9 cellular contexts compared by ENCODE assay signal in genomic region chr1:160429702-160430535, GRCh38. TPM values are rescaled to one million over a fixed set of nuclear protein-coding genes. Genes with fewer than 3 reads are reported as not detected.
DNase-seq lines count a peak whose midpoint lies in the region; ATAC-seq and TF ChIP-seq lines count a peak whose summit lies in the region.
"Had no signal": no experiment of that assay in that cellular context is flagged by ENCODE, and none has a peak within 500 bp of the region (broad histone marks: within the 10 kb centered on the region; RNA-seq: fewer than 3 reads in every experiment).

No MANE protein-coding gene starts in this region.

- H3K9me3 ChIP-seq in BE2C: no peaks in the 10 kb centered on the region
- H3K9me3 ChIP-seq: esophagus squamous epithelium had no signal

- H3K36me3 ChIP-seq in BE2C: no peaks in the 10 kb centered on the region

- peak overlapping the region in 8 of 10 donors; percentile 5 to 80 (median 44) for H3K4me3 Mint-ChIP-seq in naive thymus-derived CD8-positive, alpha-beta T cell
- H3K4me3 Mint-ChIP-seq in CD14-positive monocyte: no peak overlapping the region

- H3K27me3 Mint-ChIP-seq in naive thymus-derived CD8-positive, alpha-beta T cell: no peaks in the 10 kb centered on the region
- H3K27me3 Mint-ChIP-seq in CD14-positive monocyte (ENCODE audit: low read depth in 3 of 3): peaks cover 0 to 3% (median 1%) of the 10 kb centered on the region in 3 donors

- peaks cover 0 to 16% (median 3%) of the 10 kb centered on the region in 9 donors for H3K9me3 Mint-ChIP-seq in naive thymus-derived CD8-positive, alpha-beta T cell
- peaks cover 0 to 2% (median 0%) of the 10 kb centered on the region in 7 donors for H3K9me3 Mint-ChIP-seq in CD14-positive monocyte

- H3K27ac Mint-ChIP-seq in naive thymus-derived CD8-positive, alpha-beta T cell: peak overlapping the region; percentile 88 to 99 (median 94)
- H3K27ac Mint-ChIP-seq in CD14-positive monocyte: peak overlapping the region in 2 of 7 donors; percentile 30 to 89

- ATAC-seq in GM18505 (IDR thresholded peaks at IDR 0.05; ENCODE audit: unreplicated experiment): peak; percentile 53
- peak; percentile 47 for ATAC-seq in GM21576 (IDR thresholded peaks at IDR 0.05; ENCODE audit: unreplicated experiment)
- ATAC-seq in naive thymus-derived CD8-positive, alpha-beta T cell: peak; percentile 40 to 59

- peak; percentile 82 for DNase-seq in NAMALWA (ENCODE audit: low spot score)
- DNase-seq in naive thymus-derived CD8-positive, alpha-beta T cell: peak in 3 of 10 donors; percentile 28 to 41 (median 36)
- DNase-seq in BE2C: no peak
- DNase-seq in NCI-H187 (lab: John Stamatoyannopoulos, UW): no peak
- DNase-seq in NCI-H1105 (lab: John Stamatoyannopoulos, UW): no peak
- no peak for DNase-seq in CD14-positive monocyte (ENCODE audit: low spot score)
- DNase-seq: esophagus squamous epithelium had no signal

- intact Hi-C loops in CD14-positive monocyte (cut with micrococcal nuclease): loop anchor here (1.0 to 2.0 kb wide), 2 partner anchors 177 kb away; no protein-coding TSS in a partner anchor

- no peak overlapping the region for H3K4me3 ChIP-seq in BE2C (ENCODE audit: low read depth, low read length)
- H3K4me3 ChIP-seq: esophagus squamous epithelium had no signal

- TF ChIP-seq CTCF in BE2C (IDR thresholded peaks at IDR 0.05; ENCODE audit: low read depth, low read length) (no peak), CD14-positive monocyte (IDR thresholded peaks at IDR 0.05) (no peak)

- POLR2A ChIA-PET in naive thymus-derived CD8-positive, alpha-beta T cell (lab: Charles Lee): interaction anchor here (0.7 to 2.3 kb wide), 5 partner anchors 10 to 191 kb away, joined by 3 to 11 read pairs (median 3); no protein-coding TSS in a partner anchor

- peaks cover 32 to 69% (median 63%) of the 10 kb centered on the region in 4 donors for H3K4me1 Mint-ChIP-seq in naive thymus-derived CD8-positive, alpha-beta T cell
- peaks cover 30% of the 10 kb centered on the region for H3K4me1 Mint-ChIP-seq in CD14-positive monocyte

- TF ChIP-seq POLR2A in GM18505 (IDR thresholded peaks at IDR 0.05; ENCODE audit: borderline replicate concordance, extremely low read depth, insufficient read depth, insufficient read length): no peak

- H3K27me3 ChIP-seq in BE2C: no peaks in the 10 kb centered on the region; the same call in 1 of the 2 replicates
- H3K27me3 ChIP-seq: esophagus squamous epithelium had no signal

- no peaks in the 10 kb centered on the region for H3K4me1 ChIP-seq in BE2C

- H3K36me3 Mint-ChIP-seq in naive thymus-derived CD8-positive, alpha-beta T cell: peaks cover 0 to 13% (median 9%) of the 10 kb centered on the region in 3 donors
- no peaks in the 10 kb centered on the region for H3K36me3 Mint-ChIP-seq in CD14-positive monocyte

RNA-seq across cellular contexts. Expression of gene VANGL2, which starts 29.6 kb away (rescaled TPM):
- total RNA-seq in naive thymus-derived CD8-positive, alpha-beta T cell: under 1 TPM; 0.10 to 0.14 TPM
- not detected for polyA plus RNA-seq in naive thymus-derived CD8-positive, alpha-beta T cell
- polyA plus RNA-seq in BE2C (2012; ENCODE audit: insufficient read depth, insufficient read length, low read depth): 15.4 TPM
- not detected for polyA plus RNA-seq in CD14-positive monocyte

Comparison
In these comparisons a context has a peak if more than half of its experiments do, and no peak if none do; other contexts are left out.
1. H3K4me3 Mint-ChIP-seq: peak in naive thymus-derived CD8-positive, alpha-beta T cell (8 of 10); none in CD14-positive monocyte (0 of 2).
2. Peak in every context shown above with its lines, with median percentiles within 50 percentile points of each other: ATAC-seq.